In the genomic region with DNA sequence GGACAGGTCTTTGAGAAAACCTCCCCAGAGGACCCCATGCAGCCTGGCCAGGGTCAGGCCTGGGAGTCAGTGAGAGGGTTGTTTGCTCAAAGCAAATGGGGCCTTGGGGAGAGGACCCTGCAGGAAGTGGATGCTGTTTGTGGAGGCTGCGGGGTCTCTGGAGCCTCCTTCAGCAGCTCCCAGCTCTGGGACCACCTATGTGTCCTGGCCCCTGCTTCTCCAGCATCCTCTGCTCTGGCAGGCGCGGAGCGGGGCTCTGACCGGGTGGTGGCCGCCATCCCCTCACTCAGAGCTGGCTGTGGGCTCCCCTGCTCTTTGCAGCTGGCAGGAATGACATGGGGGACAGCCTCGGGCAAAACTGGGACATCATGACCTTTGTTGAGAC, we compare ENCODE assay signal across 24 cellular contexts. TPM values are rescaled to one million over a fixed set of nuclear protein-coding genes. Genes with fewer than 3 reads are reported as not detected.
A peak's percentile ranks its signal among the peaks of the same experiment; 100 is the strongest.
DNase-seq lines count a peak whose midpoint lies in the region; ATAC-seq, FAIRE-seq and TF ChIP-seq lines count a peak whose summit lies in the region.
"Had no signal": no experiment of that assay in that cellular context is flagged by ENCODE, and none has a peak within 500 bp of the region (broad histone marks: within the 10 kb centered on the region; RNA-seq: fewer than 3 reads in every experiment).

No MANE protein-coding gene starts in this region.

- no peak for FAIRE-seq in HepG2 (lab: Jason Lieb, UNC)
- FAIRE-seq: GM12891, GM18507 had no signal

- TF ChIP-seq POLR2A in HepG2 (IDR thresholded peaks at IDR 0.05; ENCODE audit: insufficient read depth in 1 of 2, low read depth in 2 of 2, low read length in 2 of 2) (no peak), right lobe of liver (IDR thresholded peaks at IDR 0.05) (no peak)

- H3K27me3 ChIP-seq in HepG2 (ENCODE audit: control insufficient read depth in 1 of 2, insufficient read depth in 2 of 2, low read length in 2 of 2): peaks cover 2 to 43% of the 10 kb centered on the region in 2 experiments
- no peaks in the 10 kb centered on the region for H3K27me3 ChIP-seq in right lobe of liver
- H3K27me3 ChIP-seq in WERI-Rb-1 (ENCODE audit: insufficient read depth, low read depth, severe bottlenecking): no peaks in the 10 kb centered on the region
- no peaks in the 10 kb centered on the region for H3K27me3 ChIP-seq in osteoblast (ENCODE audit: insufficient read depth, low read length)

- H3K9ac ChIP-seq in HepG2 (ENCODE audit: insufficient read depth, low read depth, low read length): no peak overlapping the region
- H3K9ac ChIP-seq: GM23248 had no signal

- peaks cover 98% of the 10 kb centered on the region for H3K4me1 ChIP-seq in HepG2 (ENCODE audit: insufficient read depth, low read length)
- H3K4me1 ChIP-seq in right lobe of liver: peaks cover 0 to 9% (median 3%) of the 10 kb centered on the region in 4 donors
- peaks cover 14% of the 10 kb centered on the region for H3K4me1 ChIP-seq in osteoblast (ENCODE audit: insufficient read depth, low read length)

- CTCF ChIA-PET in HepG2 (lab: Yijun Ruan, JAX; ENCODE audit: low intra/inter-chr PET ratio, low total read pairs): interaction anchor here (1.4 kb wide), 1 partner anchor 30 kb away, joined by 4 read pairs; no protein-coding TSS in a partner anchor

- no peaks in the 10 kb centered on the region for H3K36me3 Mint-ChIP-seq in neural crest cell (ENCODE audit: low read depth)

- H3K9me3 ChIP-seq in HepG2 (ENCODE audit: low read length): no peaks in the 10 kb centered on the region
- no peaks in the 10 kb centered on the region for H3K9me3 ChIP-seq in right lobe of liver
- H3K9me3 ChIP-seq in WERI-Rb-1 (ENCODE audit: severe bottlenecking): no peaks in the 10 kb centered on the region
- H3K9me3 ChIP-seq in osteoblast (ENCODE audit: low read depth, low read length): no peaks in the 10 kb centered on the region

- no peak for TF ChIP-seq RAD21 in HepG2 (CRISPR knock-in tag; IDR thresholded peaks at IDR 0.05)

- peak; percentile 10 for ATAC-seq in HepG2
- ATAC-seq in right lobe of liver: no peak
- ATAC-seq in GM18907 (IDR thresholded peaks at IDR 0.05; ENCODE audit: unreplicated experiment): no peak
- no peak for ATAC-seq in GM19452 (IDR thresholded peaks at IDR 0.05; ENCODE audit: unreplicated experiment)

- H3K27me3 Mint-ChIP-seq in neural crest cell (ENCODE audit: low read depth): no peaks in the 10 kb centered on the region

- H3K4me3 ChIP-seq in HepG2 (replicated peaks in 1 of 3; ENCODE audit: insufficient read depth in 1 of 3, low read depth in 2 of 3, low read length in 3 of 3) (peak overlapping the region in 1 of 3 experiments; percentile 59; a peak in 1 of 6 replicates), right lobe of liver (no peak overlapping the region), WERI-Rb-1 (ENCODE audit: low read depth, low read length) (no peak overlapping the region), osteoblast (ENCODE audit: insufficient read depth, low read length) (no peak overlapping the region)
- H3K4me3 ChIP-seq: GM23248 had no signal

- peak overlapping the region; percentile 43 for H3K27ac Mint-ChIP-seq in neural crest cell (ENCODE audit: unreplicated experiment)
- H3K27ac Mint-ChIP-seq: CD4-positive, alpha-beta memory T cell; HFFc6 had no signal

- peaks cover 27% of the 10 kb centered on the region for H3K4me1 Mint-ChIP-seq in neural crest cell

- TF ChIP-seq EP300 in HepG2 (IDR thresholded peaks at IDR 0.05; ENCODE audit: low read depth in 2 of 2, low read length in 2 of 2): no peak
- no peak for TF ChIP-seq EP300 in HepG2 (CRISPR knock-in tag; IDR thresholded peaks at IDR 0.05; ENCODE audit: borderline replicate concordance)

- H3K4me2 ChIP-seq in HepG2 (ENCODE audit: low read depth, low read length): peak overlapping the region; percentile 77
- H3K4me2 ChIP-seq in osteoblast (ENCODE audit: insufficient read depth, low read length): no peak overlapping the region

- H3K9me3 Mint-ChIP-seq in neural crest cell: no peaks in the 10 kb centered on the region
- H3K9me3 Mint-ChIP-seq: CD4-positive, alpha-beta memory T cell; H9; HFFc6 had no signal

- no peaks in the 10 kb centered on the region for H3K36me3 ChIP-seq in HepG2 (replicated peaks in 1 of 2; ENCODE audit: control insufficient read depth in 1 of 2, insufficient read depth in 2 of 2, low read length in 2 of 2)
- no peaks in the 10 kb centered on the region for H3K36me3 ChIP-seq in right lobe of liver
- no peaks in the 10 kb centered on the region for H3K36me3 ChIP-seq in WERI-Rb-1
- no peaks in the 10 kb centered on the region for H3K36me3 ChIP-seq in osteoblast (ENCODE audit: insufficient read depth, low read length)

- in situ Hi-C loops in HepG2 (cut with HindIII; ENCODE audit: extremely low pct_ligation_motif_present, low pct_unique_long_range_greater_than_20kb): no loop called here

- H2AFZ ChIP-seq in HepG2 (ENCODE audit: low read length) (no peak overlapping the region), osteoblast (ENCODE audit: low read length) (no peak overlapping the region)
- H2AFZ ChIP-seq: GM23248 had no signal

- BruUV-seq in HepG2 (replicated peaks; lab: Mats Ljungman, UMichigan): no TSS peak

- 61% methylated on average over 6 of the region's 7 CpGs for WGBS in HepG2 (ENCODE audit: low lambda C conversion rate)
- WGBS in right lobe of liver (ENCODE audit: insufficient coverage, low coverage, low lambda C conversion rate, missing lambda C conversion rate): no CpG with 5 or more reads among the region's 7 CpGs

- DNase-seq in HepG2 (ENCODE audit: low spot score) (no peak), right lobe of liver (no peak), WERI-Rb-1 (no peak), neural crest cell (ENCODE audit: low read depth, low spot score) (no peak), osteoblast (ENCODE audit: insufficient read length, low spot score, missing footprints) (peak; percentile 29), cerebellar nuclear complex (lab: John Stamatoyannopoulos, UW) (no peak)
- DNase-seq: C1 segment of cervical spinal cord; Calu3; CD4-positive, alpha-beta memory T cell; COR-L47; DMS53; DMS79 treated with DMSO at 0.1 percent for 48 hours; GF-D8; GM23248; H9; HFFc6 had no signal

- intact Hi-C loops in HepG2 (cut with micrococcal nuclease; ENCODE audit: unreplicated experiment): no loop called here
- intact Hi-C loops in right lobe of liver (cut with DNase I): no loop called here

- H4K20me1 ChIP-seq in HepG2 (ENCODE audit: insufficient read depth, low read length): no peaks in the 10 kb centered on the region
- no peaks in the 10 kb centered on the region for H4K20me1 ChIP-seq in osteoblast (ENCODE audit: insufficient read depth, low read length)

- POLR2A ChIA-PET in HepG2 (lab: Yijun Ruan, JAX): interaction anchor here (1.1 to 11.3 kb wide), 7 partner anchors 10 to 31 kb away, joined by 4 to 293 read pairs (median 4); no protein-coding TSS in a partner anchor

- H3K27ac ChIP-seq in HepG2 (ENCODE audit: extremely low read length, insufficient read depth, low read length) (no peak overlapping the region), right lobe of liver (no peak overlapping the region), WERI-Rb-1 (peak overlapping the region; percentile 65), osteoblast (ENCODE audit: low read depth, low read length) (no peak overlapping the region)
- H3K27ac ChIP-seq: GM23248 had no signal

- H3K79me2 ChIP-seq in HepG2 (ENCODE audit: insufficient read depth, low read length) (no peaks in the 10 kb centered on the region), osteoblast (ENCODE audit: insufficient read depth, low read length) (no peaks in the 10 kb centered on the region)

- no peak overlapping the region for H3K4me3 Mint-ChIP-seq in neural crest cell
- H3K4me3 Mint-ChIP-seq: CD4-positive, alpha-beta memory T cell; H9; HFFc6 had no signal

- no peak for TF ChIP-seq CTCF in HepG2 (CRISPR knock-in tag; IDR thresholded peaks at IDR 0.05)
- no peak for TF ChIP-seq CTCF in right lobe of liver (IDR thresholded peaks at IDR 0.05)
- TF ChIP-seq CTCF in WERI-Rb-1 (IDR thresholded peaks at IDR 0.05; ENCODE audit: low read depth, low read length): no peak
- no peak for TF ChIP-seq CTCF in neural crest cell (conservative IDR thresholded peaks at IDR 0.05)
- no peak for TF ChIP-seq CTCF in osteoblast (IDR thresholded peaks at IDR 0.05; ENCODE audit: extremely low read depth, low read depth, low read length)

TF ChIP-seq in HepG2, 621 proteins besides CTCF, POLR2A, EP300 and RAD21 (continues in another document):
- TF ChIP-seq ZNF598 (CRISPR knock-in tag; IDR thresholded peaks at IDR 0.05; ENCODE audit: borderline replicate concordance) (no peak), ZNF160 (CRISPR knock-in tag; IDR thresholded peaks at IDR 0.05) (no peak), DMAP1 (CRISPR knock-in tag; IDR thresholded peaks at IDR 0.05) (no peak), ETV6 (CRISPR knock-in tag; conservative IDR thresholded peaks at IDR 0.05) (no peak), ZNF546 (CRISPR knock-in tag; conservative IDR thresholded peaks at IDR 0.05) (no peak), ZNF260 (CRISPR knock-in tag; IDR thresholded peaks at IDR 0.05; ENCODE audit: borderline replicate concordance, low read depth) (no peak), HNRNPUL1 (IDR thresholded peaks at IDR 0.05; ENCODE audit: low read depth, low read length) (no peak)

RNA-seq across cellular contexts. Expression of gene CIBAR2, which starts 29.8 kb away (rescaled TPM):
- not detected in 2 replicates for total RNA-seq in HepG2 (2016; rRNA removed; fragmentation: Illumina TruSeq; extraction: Trizol)
- not detected in 2 replicates for total RNA-seq in HepG2 (2016; cell fraction: cytosol; rRNA removed; fragmentation: Illumina TruSeq; extraction: Trizol; ENCODE audit: low read depth)
- not detected in 2 replicates for total RNA-seq in HepG2 (2016; cell fraction: insoluble cytoplasmic fraction; rRNA removed; fragmentation: Illumina TruSeq; extraction: Trizol)
- total RNA-seq in HepG2 (2016; cell fraction: membrane; rRNA removed; fragmentation: Illumina TruSeq; extraction: Trizol): not detected in 2 replicates
- total RNA-seq in HepG2 (2016; cell fraction: nucleus; rRNA removed; fragmentation: Illumina TruSeq; extraction: Trizol): not detected in 2 replicates
- not detected in 2 replicates for polyA plus RNA-seq in HepG2 (2011; rRNA removed)
- polyA plus RNA-seq in HepG2 (2011; cell fraction: cytosol; rRNA removed): not detected in 2 replicates
- polyA plus RNA-seq in HepG2 (2011; cell fraction: nucleus; rRNA removed): not detected in 2 replicates
- polyA plus RNA-seq in HepG2 (2012): not detected in 2 replicates
- not detected in 2 replicates for polyA plus RNA-seq in HepG2 (2016; cell fraction: cytosol; fragmentation: Illumina TruSeq; extraction: Trizol; ENCODE audit: low read depth)
- polyA plus RNA-seq in HepG2 (2016; cell fraction: insoluble cytoplasmic fraction; fragmentation: Illumina TruSeq; extraction: Trizol; ENCODE audit: low read depth): not detected in 2 replicates
- polyA plus RNA-seq in HepG2 (2016; cell fraction: membrane; fragmentation: Illumina TruSeq; extraction: Trizol; ENCODE audit: low read depth): not detected in 2 replicates
- polyA plus RNA-seq in HepG2 (2016; cell fraction: nucleus; fragmentation: Illumina TruSeq; extraction: Trizol; ENCODE audit: insufficient read depth, low read depth): not detected in 2 replicates
- not detected in 2 replicates for polyA minus RNA-seq in HepG2 (2011; rRNA and poly(A)+ RNA removed; ENCODE audit: low replicate concordance)
- polyA minus RNA-seq in HepG2 (2011; cell fraction: cytosol; rRNA and poly(A)+ RNA removed): not detected in 2 replicates
- polyA minus RNA-seq in HepG2 (2011; cell fraction: nucleus; rRNA and poly(A)+ RNA removed): not detected in 2 replicates
- not detected for total RNA-seq in right lobe of liver
- total RNA-seq in neural crest cell: not detected in 2 replicates
- total RNA-seq in osteoblast: under 0.01 TPM in 1 of 2 replicates, not detected in the other
- total RNA-seq: A172; A673; Calu3; CD4-positive, alpha-beta memory T cell; Daoy; GM23248; H4; H9; HFFc6 had no signal
- polyA plus RNA-seq: CD4-positive, alpha-beta memory T cell; GM23248 had no signal
